ENCODE assay signal across 15 cellular contexts in genomic region chr4:24425868-24426267, GRCh38.
A peak's percentile ranks its signal among the peaks of the same experiment; 100 is the strongest.
DNase-seq lines count a peak whose midpoint lies in the region; ATAC-seq and TF ChIP-seq lines count a peak whose summit lies in the region.
"Had no signal": no experiment of that assay in that cellular context is flagged by ENCODE, and none has a peak within 500 bp of the region (broad histone marks: within the 10 kb centered on the region; RNA-seq: fewer than 3 reads in every experiment).

No MANE protein-coding gene starts in this region.

- H2BK15ac ChIP-seq in IMR-90 (ENCODE audit: low read depth, low read length): no peak overlapping the region

- ATAC-seq in IMR-90 (ENCODE audit: low read depth) (peak; percentile 49), psoas muscle (no peak), HG03095 (IDR thresholded peaks at IDR 0.05; ENCODE audit: unreplicated experiment) (no peak), HG02571 (IDR thresholded peaks at IDR 0.05; ENCODE audit: unreplicated experiment) (no peak), HG02610 (IDR thresholded peaks at IDR 0.05; ENCODE audit: unreplicated experiment) (no peak)
- ATAC-seq: HepG2 had no signal

- in situ Hi-C loops in IMR-90 (cut with MboI; ENCODE audit: low sequenced_read_pairs): loop anchor here (25.0 kb wide), 1 partner anchor 1289 kb away; no protein-coding TSS in a partner anchor

- H3K4me2 ChIP-seq in IMR-90 (ENCODE audit: low read depth, low read length) (peak overlapping the region; percentile 69; the same call in 1 of the 2 replicates), hepatocyte (peak overlapping the region; percentile 31)
- H3K4me2 ChIP-seq: BLaER1 had no signal

- H3K23ac ChIP-seq in IMR-90 (ENCODE audit: low read depth, low read length): no peak overlapping the region

- no peak for TF ChIP-seq RAD21 in IMR-90 (IDR thresholded peaks at IDR 0.05; ENCODE audit: low read length)

- H2BK20ac ChIP-seq in IMR-90 (ENCODE audit: low read depth, low read length): no peak overlapping the region

- no peak overlapping the region for H3K9ac ChIP-seq in IMR-90 (ENCODE audit: low read depth, low read length)
- H3K9ac ChIP-seq: BLaER1 had no signal

- no peak overlapping the region for H4K8ac ChIP-seq in IMR-90 (ENCODE audit: low read depth in 2 of 2, low read length in 2 of 2)

- no peaks in the 10 kb centered on the region for H3K36me3 ChIP-seq in IMR-90 (ENCODE audit: control insufficient read depth, insufficient read depth, low read length)
- H3K36me3 ChIP-seq in hepatocyte (replicated peaks; ENCODE audit: insufficient read depth, low read depth): no peaks in the 10 kb centered on the region
- no peaks in the 10 kb centered on the region for H3K36me3 ChIP-seq in psoas muscle (ENCODE audit: insufficient read depth in 1 of 2, low read depth in 1 of 2)
- H3K36me3 ChIP-seq in breast epithelium: no peaks in the 10 kb centered on the region
- H3K36me3 ChIP-seq: BLaER1 had no signal

- no peak overlapping the region for H3K4ac ChIP-seq in IMR-90 (ENCODE audit: low read depth, low read length)

- intact Hi-C loops in IMR-90 (cut with micrococcal nuclease): no loop called here
- intact Hi-C loops in psoas muscle (cut with DNase I): loop anchor here in 1 of 2 donors (10.0 kb wide), 1 partner anchor 741 kb away; no protein-coding TSS in a partner anchor
- intact Hi-C loops in breast epithelium (cut with DNase I; ENCODE audit: low total_unique reads): no loop called here

- H3K79me2 ChIP-seq in hepatocyte: no peaks in the 10 kb centered on the region

- no peak overlapping the region for H2AK5ac ChIP-seq in IMR-90 (ENCODE audit: low read depth, low read length)

- H3K14ac ChIP-seq in IMR-90 (replicated peaks; ENCODE audit: low read depth, low read length): no peak overlapping the region

- CTCF ChIA-PET in IMR-90 (lab: Yijun Ruan, JAX): no interaction called here

- H3K27ac ChIP-seq in IMR-90 (ENCODE audit: insufficient read depth, low read length): no peak overlapping the region
- H3K27ac ChIP-seq in hepatocyte: no peak overlapping the region
- H3K27ac ChIP-seq in psoas muscle: no peak overlapping the region
- H3K27ac ChIP-seq in breast epithelium: no peak overlapping the region
- H3K27ac ChIP-seq: BLaER1 had no signal

- H3K9me2 ChIP-seq in hepatocyte (replicated peaks; ENCODE audit: insufficient read depth): no peaks in the 10 kb centered on the region

- no peak overlapping the region for H2BK120ac ChIP-seq in IMR-90 (ENCODE audit: low read depth, low read length)

- H3K18ac ChIP-seq in IMR-90 (ENCODE audit: low read depth, low read length): no peak overlapping the region

- H3K9me3 ChIP-seq in IMR-90 (ENCODE audit: control insufficient read depth, insufficient read depth, low read length) (no peaks in the 10 kb centered on the region), hepatocyte (ENCODE audit: low read depth) (no peaks in the 10 kb centered on the region), psoas muscle (no peaks in the 10 kb centered on the region), breast epithelium (no peaks in the 10 kb centered on the region)

- no peak for DNase-seq in IMR-90
- no peak for DNase-seq in hepatocyte (ENCODE audit: low spot score)
- DNase-seq in psoas muscle: no peak
- no peak for DNase-seq in breast epithelium (ENCODE audit: low spot score in 2 of 2)
- DNase-seq: 8988T; CD4-positive, alpha-beta memory T cell; DMS153; DMS79; GDM1; H9 had no signal

- no peak overlapping the region for H3K56ac ChIP-seq in IMR-90 (ENCODE audit: extremely low read depth, insufficient read depth, low read length)

- no peak for TF ChIP-seq POLR2A in IMR-90 (IDR thresholded peaks at IDR 0.05; ENCODE audit: low read depth, low read length)
- no peak for TF ChIP-seq POLR2A in breast epithelium (IDR thresholded peaks at IDR 0.05)

- no peak overlapping the region for H2AK9ac ChIP-seq in IMR-90 (replicated peaks; ENCODE audit: low read depth, low read length, poor library complexity)

- no peaks in the 10 kb centered on the region for H3K27me3 ChIP-seq in IMR-90 (ENCODE audit: control insufficient read depth, insufficient read depth, low read length)
- peaks cover 6% of the 10 kb centered on the region for H3K27me3 ChIP-seq in hepatocyte
- no peaks in the 10 kb centered on the region for H3K27me3 ChIP-seq in psoas muscle (ENCODE audit: insufficient read depth in 3 of 3, low read length in 2 of 3)
- no peaks in the 10 kb centered on the region for H3K27me3 ChIP-seq in breast epithelium
- H3K27me3 ChIP-seq: BLaER1 had no signal

- no peak overlapping the region for H4K91ac ChIP-seq in IMR-90 (ENCODE audit: insufficient read depth, low read depth, low read length)

- H4K20me1 ChIP-seq in IMR-90 (ENCODE audit: insufficient read depth, low read length) (no peaks in the 10 kb centered on the region), hepatocyte (ENCODE audit: insufficient read depth, poor library complexity, severe bottlenecking) (no peaks in the 10 kb centered on the region)
- H4K20me1 ChIP-seq: BLaER1 had no signal

- no TSS peak for BruUV-seq in IMR-90 (replicated peaks; lab: Mats Ljungman, UMichigan)

- H4K5ac ChIP-seq in IMR-90 (ENCODE audit: low read depth, low read length): no peak overlapping the region

- WGBS in IMR-90 (ENCODE audit: extremely low coverage in 2 of 2, insufficient read length in 1 of 2), 2 experiments: no CpG with 5 or more reads among the region's 3 CpGs
- WGBS in hepatocyte (ENCODE audit: low lambda C conversion rate, missing lambda C conversion rate): 66% methylated on average over 3 of the region's 3 CpGs
- 24 to 50% (median 28%) methylated on average over 3 of the region's 3 CpGs for WGBS in psoas muscle, 3 donors

- no peak overlapping the region for H2BK5ac ChIP-seq in IMR-90 (ENCODE audit: low read depth, low read length, poor library complexity, severe bottlenecking)

- H2AFZ ChIP-seq in IMR-90 (replicated peaks; ENCODE audit: low read length, poor library complexity) (no peak overlapping the region), hepatocyte (no peak overlapping the region)

- no peaks in the 10 kb centered on the region for H3K9me1 ChIP-seq in IMR-90 (ENCODE audit: insufficient read depth, low read length)

- dilution Hi-C loops in IMR-90 (cut with HindIII; ENCODE audit: low sequenced_read_pairs, unreplicated experiment): no loop called here

- H3K4me1 ChIP-seq in IMR-90 (ENCODE audit: control insufficient read depth, insufficient read depth, low read length) (no peaks in the 10 kb centered on the region), hepatocyte (ENCODE audit: insufficient read depth) (no peaks in the 10 kb centered on the region), psoas muscle (peaks cover 4% of the 10 kb centered on the region), breast epithelium (no peaks in the 10 kb centered on the region)
- H3K4me1 ChIP-seq: BLaER1 had no signal

- H3K4me3 ChIP-seq in IMR-90 (ENCODE audit: insufficient read depth, low read depth, low read length) (no peak overlapping the region), hepatocyte (no peak overlapping the region), psoas muscle (peak overlapping the region; percentile 40), breast epithelium (no peak overlapping the region)
- H3K4me3 ChIP-seq: BLaER1 had no signal

- TF ChIP-seq CTCF in IMR-90 (conservative IDR thresholded peaks at IDR 0.05; ENCODE audit: low read depth, low read length): no peak
- TF ChIP-seq CTCF in hepatocyte (IDR thresholded peaks at IDR 0.05; ENCODE audit: poor library complexity): no peak
- TF ChIP-seq CTCF in psoas muscle (IDR thresholded peaks at IDR 0.05): no peak
- TF ChIP-seq CTCF in breast epithelium (IDR thresholded peaks at IDR 0.05): no peak

- POLR2A ChIA-PET in IMR-90 (lab: Charles Lee; ENCODE audit: unreplicated experiment): no interaction called here

- no peaks in the 10 kb centered on the region for H3K79me1 ChIP-seq in IMR-90 (ENCODE audit: low read depth in 1 of 2, low read length in 2 of 2)

TF ChIP-seq in IMR-90, 13 proteins besides CTCF, POLR2A, EP300 and RAD21:
- TF ChIP-seq SMC3 (IDR thresholded peaks at IDR 0.05; ENCODE audit: low read depth, low read length) (no peak), RCOR1 (IDR thresholded peaks at IDR 0.05; ENCODE audit: insufficient replicate concordance, low read length) (no peak), RFX5 (IDR thresholded peaks at IDR 0.05; ENCODE audit: low read depth, low read length) (no peak), MAFK (IDR thresholded peaks at IDR 0.05; ENCODE audit: low read depth, low read length) (no peak), USF2 (IDR thresholded peaks at IDR 0.05; ENCODE audit: low read depth, low read length) (no peak), MAZ (IDR thresholded peaks at IDR 0.05; ENCODE audit: borderline replicate concordance, low read depth, low read length) (no peak), FOS (IDR thresholded peaks at IDR 0.05; ENCODE audit: low read depth, low read length) (no peak), CEBPB (IDR thresholded peaks at IDR 0.05; ENCODE audit: low read depth, low read length) (no peak), BHLHE40 (IDR thresholded peaks at IDR 0.05; ENCODE audit: low read depth, low read length) (no peak), MXI1 (IDR thresholded peaks at IDR 0.05; ENCODE audit: borderline replicate concordance, low read depth, low read length) (no peak), NFE2L2 (IDR thresholded peaks at IDR 0.05; ENCODE audit: low read depth, low read length) (no peak)
TF ChIP-seq in IMR-90: peak in this region for 0.
